Comparison of ENCODE assay signal across 1 cellular context in genomic region chr9:70258692-70259511, GRCh38.
TF ChIP-seq lines count a peak whose summit lies in the region.

Gene SMC5, plus strand, starts transcription at chr9:70258978. Its CDS starts 101 bp downstream, at chr9:70259079.

TF ChIP-seq in HepG2, 621 proteins besides CTCF, POLR2A, EP300 and RAD21 (continued from another document and continues in another):
- no peak for TF ChIP-seq MLX (CRISPR knock-in tag; IDR thresholded peaks at IDR 0.05)
- no peak for TF ChIP-seq GLMP (CRISPR knock-in tag; IDR thresholded peaks at IDR 0.05; ENCODE audit: borderline replicate concordance)
- peak; percentile 17 for TF ChIP-seq ZNF883 (CRISPR knock-in tag; IDR thresholded peaks at IDR 0.05; ENCODE audit: not compliant biosample characterization)
- no peak for TF ChIP-seq ELF4 (CRISPR knock-in tag; IDR thresholded peaks at IDR 0.05; ENCODE audit: borderline replicate concordance)
- peak; percentile 23; the same call in 1 of the 2 replicates for TF ChIP-seq ZNF160 (CRISPR knock-in tag; IDR thresholded peaks at IDR 0.05)
- TF ChIP-seq FOXC1 (CRISPR knock-in tag; IDR thresholded peaks at IDR 0.05; ENCODE audit: borderline replicate concordance), result peak; percentile 58; the same call in 1 of the 2 replicates
- TF ChIP-seq HIC2 (CRISPR knock-in tag; IDR thresholded peaks at IDR 0.05; ENCODE audit: low read depth), result no peak; the same call in 1 of the 2 replicates
- TF ChIP-seq FOXO1 (CRISPR knock-in tag; IDR thresholded peaks at IDR 0.05), result no peak
- no peak; the same call in none of the 2 replicates for TF ChIP-seq KLF12 (CRISPR knock-in tag; IDR thresholded peaks at IDR 0.05; ENCODE audit: borderline replicate concordance)
- no peak for TF ChIP-seq ZNF841 (CRISPR knock-in tag; IDR thresholded peaks at IDR 0.05; ENCODE audit: borderline replicate concordance)
- TF ChIP-seq SP140L (CRISPR knock-in tag; IDR thresholded peaks at IDR 0.05; ENCODE audit: borderline replicate concordance), result no peak
- TF ChIP-seq PRDM15 (CRISPR knock-in tag; IDR thresholded peaks at IDR 0.05), result no peak; the same call in 1 of the 2 replicates
- no peak; the same call in 1 of the 2 replicates for TF ChIP-seq NCOA2 (CRISPR knock-in tag; IDR thresholded peaks at IDR 0.05)
- TF ChIP-seq ZNF704 (CRISPR knock-in tag; IDR thresholded peaks at IDR 0.05; ENCODE audit: borderline replicate concordance), result no peak
- TF ChIP-seq ATM (IDR thresholded peaks at IDR 0.05; ENCODE audit: borderline replicate concordance), result no peak
- TF ChIP-seq ZBTB42 (CRISPR knock-in tag; IDR thresholded peaks at IDR 0.05), result peak; percentile 31; the same call in 1 of the 2 replicates
- 0 out of 2 replicates have a peak, but pooled peaks have one; percentile 90 for TF ChIP-seq ATF5 (CRISPR knock-in tag; IDR thresholded peaks at IDR 0.05; ENCODE audit: low read depth)
- peak; percentile 36; the same call in 1 of the 2 replicates for TF ChIP-seq ZBED4 (CRISPR knock-in tag; IDR thresholded peaks at IDR 0.05; ENCODE audit: borderline replicate concordance)
- TF ChIP-seq PITX1 (CRISPR knock-in tag; IDR thresholded peaks at IDR 0.05), result peak; percentile 12; the same call in 1 of the 2 replicates
- TF ChIP-seq ARID2 (CRISPR knock-in tag; IDR thresholded peaks at IDR 0.05; ENCODE audit: borderline replicate concordance), result no peak; the same call in 1 of the 2 replicates
- TF ChIP-seq ZNF616 (CRISPR knock-in tag; IDR thresholded peaks at IDR 0.05; ENCODE audit: low read depth), result peak; percentile 63; the same call in 1 of the 2 replicates
- peak; percentile 35; the same call in 1 of the 2 replicates for TF ChIP-seq ESRRA (CRISPR knock-in tag; IDR thresholded peaks at IDR 0.05; ENCODE audit: low read depth)
- TF ChIP-seq ZBTB7A (CRISPR knock-in tag; IDR thresholded peaks at IDR 0.05), result no peak; the same call in 1 of the 2 replicates
- no peak for TF ChIP-seq CREM (IDR thresholded peaks at IDR 0.05)
- no peak for TF ChIP-seq CREM (CRISPR knock-in tag; IDR thresholded peaks at IDR 0.05)
- TF ChIP-seq TERF1 (CRISPR knock-in tag; IDR thresholded peaks at IDR 0.05), result no peak
- peak; percentile 67; the same call in 1 of the 2 replicates for TF ChIP-seq KAT8 (CRISPR knock-in tag; IDR thresholded peaks at IDR 0.05)
- TF ChIP-seq MAFG (CRISPR knock-in tag; IDR thresholded peaks at IDR 0.05), result no peak
- peak; percentile 78 for TF ChIP-seq YY1 (IDR thresholded peaks at IDR 0.05; ENCODE audit: insufficient read depth, insufficient replicate concordance, low read depth, low read length)
- peak; percentile 60 to 82 for TF ChIP-seq HMGXB4 (CRISPR knock-in tag; IDR thresholded peaks at IDR 0.05; ENCODE audit: borderline replicate concordance in 1 of 2, low read depth in 1 of 2)
- TF ChIP-seq ZNF891 (CRISPR knock-in tag; IDR thresholded peaks at IDR 0.05), result peak; percentile 86; the same call in 1 of the 2 replicates
- TF ChIP-seq SMAD9 (CRISPR knock-in tag; IDR thresholded peaks at IDR 0.05), result peak; percentile 62; the same call in 1 of the 2 replicates
- no peak for TF ChIP-seq PBX2 (CRISPR knock-in tag; IDR thresholded peaks at IDR 0.05)
- TF ChIP-seq KDM6A (CRISPR knock-in tag; IDR thresholded peaks at IDR 0.05; ENCODE audit: low read depth), result no peak
- no peak for TF ChIP-seq DPF2 (CRISPR knock-in tag; IDR thresholded peaks at IDR 0.05; ENCODE audit: borderline replicate concordance, low read depth)
- TF ChIP-seq TEAD2 (CRISPR knock-in tag; IDR thresholded peaks at IDR 0.05), result no peak
- TF ChIP-seq ZNF260 (CRISPR knock-in tag; IDR thresholded peaks at IDR 0.05; ENCODE audit: borderline replicate concordance, low read depth), result no peak
- TF ChIP-seq NFE2L2 (IDR thresholded peaks at IDR 0.05; ENCODE audit: low read length), result no peak
- TF ChIP-seq BORCS8-MEF2B (CRISPR knock-in tag; IDR thresholded peaks at IDR 0.05), result peak; percentile 86
- 0 out of 2 replicates have a peak, but pooled peaks have one; percentile 12 for TF ChIP-seq KLF11 (CRISPR knock-in tag; IDR thresholded peaks at IDR 0.05)
- no peak; the same call in 1 of the 2 replicates for TF ChIP-seq ZFP1 (CRISPR knock-in tag; IDR thresholded peaks at IDR 0.05)
- TF ChIP-seq RXRA (CRISPR knock-in tag; IDR thresholded peaks at IDR 0.05), result no peak
- TF ChIP-seq HMG20A (CRISPR knock-in tag; IDR thresholded peaks at IDR 0.05; ENCODE audit: borderline replicate concordance), result no peak
